ENCODE assay signal across 7 cellular contexts in genomic region chr2:20595439-20596192, GRCh38. TPM values are rescaled to one million over a fixed set of nuclear protein-coding genes. Genes with fewer than 3 reads are reported as not detected.
A peak's percentile ranks its signal among the peaks of the same experiment; 100 is the strongest.
DNase-seq lines count a peak whose midpoint lies in the region; ATAC-seq and TF ChIP-seq lines count a peak whose summit lies in the region.

No MANE protein-coding gene starts in this region.

- H3K27me3 ChIP-seq in osteoblast (ENCODE audit: insufficient read depth, low read length) = no peaks in the 10 kb centered on the region

- no peaks in the 10 kb centered on the region for H3K9me3 ChIP-seq in osteoblast (ENCODE audit: low read depth, low read length)

- H4K20me1 ChIP-seq in osteoblast (ENCODE audit: insufficient read depth, low read length) = no peaks in the 10 kb centered on the region

- H3K4me1 ChIP-seq in osteoblast (ENCODE audit: insufficient read depth, low read length) = peaks cover 41% of the 10 kb centered on the region

- no peaks in the 10 kb centered on the region for H3K36me3 ChIP-seq in osteoblast (ENCODE audit: insufficient read depth, low read length)

- H2AFZ ChIP-seq in osteoblast (ENCODE audit: low read length) = peak overlapping the region; percentile 74

- no peak for TF ChIP-seq CTCF in choroid plexus epithelial cell (conservative IDR thresholded peaks at IDR 0.05; ENCODE audit: low read depth, low read length)
- TF ChIP-seq CTCF in osteoblast (IDR thresholded peaks at IDR 0.05; ENCODE audit: extremely low read depth, low read depth, low read length) = no peak

- no peaks in the 10 kb centered on the region for H3K79me2 ChIP-seq in osteoblast (ENCODE audit: insufficient read depth, low read length)

- H3K4me2 ChIP-seq in osteoblast (ENCODE audit: insufficient read depth, low read length) = no peak overlapping the region

- H3K4me3 ChIP-seq in choroid plexus epithelial cell (ENCODE audit: low read depth, low read length) (no peak overlapping the region), osteoblast (ENCODE audit: insufficient read depth, low read length) (no peak overlapping the region)

- ATAC-seq in GM18873 (IDR thresholded peaks at IDR 0.05; ENCODE audit: low FRiP score, unreplicated experiment) = peak; percentile 84
- ATAC-seq in HG02678 (IDR thresholded peaks at IDR 0.05; ENCODE audit: unreplicated experiment) = peak; percentile 85

- DNase-seq in NOMO-1 treated with dmso at 0.1 percent for 144 hours (lab: John Stamatoyannopoulos, UW; ENCODE audit: unreplicated experiment) (peak; percentile 16), choroid plexus epithelial cell (ENCODE audit: low read depth) (peak; percentile 92), osteoblast (ENCODE audit: insufficient read length, low spot score, missing footprints) (no peak), globus pallidus (ENCODE audit: low spot score) (no peak), GDM1 (lab: John Stamatoyannopoulos, UW) (no peak)

- H3K27ac ChIP-seq in osteoblast (ENCODE audit: low read depth, low read length) = peak overlapping the region; percentile 80

RNA-seq across cellular contexts. Expression of gene HS1BP3, which starts 55.3 kb away (rescaled TPM):
- total RNA-seq in osteoblast = 47.4 and 47.8 TPM in 2 replicates

Comparison
In these comparisons a context has a peak if more than half of its experiments do, and no peak if none do; other contexts are left out.
1. DNase-seq: peak in NOMO-1 treated with dmso at 0.1 percent for 144 hours (single experiment) and choroid plexus epithelial cell (single experiment); none in osteoblast (single experiment), globus pallidus (single experiment) and GDM1 (single experiment).